Comparison of ENCODE assay signal across 1 cellular context in genomic region chr6:52564856-52565255, GRCh38.
TF ChIP-seq lines count a peak whose summit lies in the region.

No MANE protein-coding gene starts in this region.

TF ChIP-seq in HepG2, 621 proteins besides CTCF, POLR2A, EP300 and RAD21 (continued from another document):
- TF ChIP-seq HINFP (CRISPR knock-in tag; IDR thresholded peaks at IDR 0.05; ENCODE audit: low read depth) = no peak
- no peak for TF ChIP-seq MBNL3 (CRISPR knock-in tag; conservative IDR thresholded peaks at IDR 0.05)
- peak; percentile 78; the same call in 1 of the 2 replicates for TF ChIP-seq HNF4G (IDR thresholded peaks at IDR 0.05; ENCODE audit: borderline replicate concordance, low read depth, low read length)
- no peak for TF ChIP-seq HNF4G (CRISPR knock-in tag; IDR thresholded peaks at IDR 0.05; ENCODE audit: borderline replicate concordance, low read depth)
- TF ChIP-seq RXRA (CRISPR knock-in tag; IDR thresholded peaks at IDR 0.05) = peak; percentile 48; the same call in 1 of the 2 replicates
- no peak for TF ChIP-seq ZBTB43 (CRISPR knock-in tag; conservative IDR thresholded peaks at IDR 0.05)
- TF ChIP-seq KMT2A (CRISPR knock-in tag; IDR thresholded peaks at IDR 0.05) = no peak
- TF ChIP-seq ZBED4 (CRISPR knock-in tag; IDR thresholded peaks at IDR 0.05; ENCODE audit: borderline replicate concordance) = no peak
- no peak for TF ChIP-seq ZHX2 (IDR thresholded peaks at IDR 0.05; ENCODE audit: low read depth)
- no peak for TF ChIP-seq ZHX2 (CRISPR knock-in tag; IDR thresholded peaks at IDR 0.05; ENCODE audit: borderline replicate concordance)
